In the genomic region with DNA sequence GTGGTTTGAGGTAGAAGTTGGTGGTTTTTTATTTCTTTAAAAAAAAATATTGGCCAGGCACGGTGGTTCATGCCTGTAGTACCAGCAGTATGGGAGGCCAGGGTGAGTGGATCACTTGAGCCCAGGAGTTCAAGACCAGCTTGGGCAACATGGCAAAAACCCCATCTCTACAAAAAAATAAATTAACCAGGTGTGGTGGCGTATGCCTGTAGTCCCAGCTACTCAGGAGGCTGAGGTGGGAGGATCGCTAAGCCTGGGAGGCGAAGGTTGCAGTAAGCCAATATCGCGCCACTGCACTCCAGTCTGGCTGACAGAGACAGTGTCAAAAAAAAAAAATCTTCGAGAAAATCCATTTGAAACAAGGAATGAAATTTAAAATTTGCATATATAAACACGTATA, we compare ENCODE assay signal across 18 cellular contexts. TPM values are rescaled to one million over a fixed set of nuclear protein-coding genes. Genes with fewer than 3 reads are reported as not detected.
DNase-seq lines count a peak whose midpoint lies in the region; ATAC-seq and TF ChIP-seq lines count a peak whose summit lies in the region.
"Had no signal": no experiment of that assay in that cellular context is flagged by ENCODE, and none has a peak within 500 bp of the region (broad histone marks: within the 10 kb centered on the region; RNA-seq: fewer than 3 reads in every experiment).

No MANE protein-coding gene starts in this region.

- no peaks in the 10 kb centered on the region for H3F3A ChIP-seq in neural progenitor cell (ENCODE audit: low read depth)

- peak overlapping the region; percentile 93 for H3K27ac Mint-ChIP-seq in activated CD4-positive, alpha-beta T cell treated with anti-CD3 and anti-CD28 coated beads for 36 hours
- H3K27ac Mint-ChIP-seq in activated naive CD8-positive, alpha-beta T cell treated with anti-CD3 and anti-CD28 coated beads for 36 hours, result peak overlapping the region; percentile 95
- H3K27ac Mint-ChIP-seq in neural progenitor cell, result no peak overlapping the region

- POLR2A ChIA-PET in activated CD4-positive, alpha-beta T cell treated with anti-CD3 and anti-CD28 coated beads for 36 hours (lab: Charles Lee), result interaction anchor here (0.7 to 4.4 kb wide), 6 partner anchors 10 to 171 kb away, joined by 3 to 39 read pairs (median 8); a partner anchor contains a TSS

- TF ChIP-seq CTCF in Peyer's patch (IDR thresholded peaks at IDR 0.05), result no peak
- TF ChIP-seq CTCF in sigmoid colon (IDR thresholded peaks at IDR 0.05), result no peak
- TF ChIP-seq CTCF in neural progenitor cell (IDR thresholded peaks at IDR 0.05), result no peak

- H3K9me3 Mint-ChIP-seq in activated CD4-positive, alpha-beta T cell treated with anti-CD3 and anti-CD28 coated beads for 36 hours (ENCODE audit: low read depth), result no peaks in the 10 kb centered on the region
- peaks cover 3% of the 10 kb centered on the region for H3K9me3 Mint-ChIP-seq in activated naive CD8-positive, alpha-beta T cell treated with anti-CD3 and anti-CD28 coated beads for 36 hours
- H3K9me3 Mint-ChIP-seq in neural progenitor cell, result peaks cover 5% of the 10 kb centered on the region

- WGBS in sigmoid colon, 2 donors, result 85 to 91% methylated on average over 8 of the region's 8 CpGs

- no peaks in the 10 kb centered on the region for H3K27me3 Mint-ChIP-seq in activated CD4-positive, alpha-beta T cell treated with anti-CD3 and anti-CD28 coated beads for 36 hours
- H3K27me3 Mint-ChIP-seq in activated naive CD8-positive, alpha-beta T cell treated with anti-CD3 and anti-CD28 coated beads for 36 hours, result peaks cover 4% of the 10 kb centered on the region
- H3K27me3 Mint-ChIP-seq in neural progenitor cell (ENCODE audit: insufficient read depth, low read depth), result peaks cover 9% of the 10 kb centered on the region

- H3K79me2 ChIP-seq in neural progenitor cell (ENCODE audit: low read depth), result no peaks in the 10 kb centered on the region

- peaks cover 0 to 7% (median 0%) of the 10 kb centered on the region in 4 donors for H3K4me1 ChIP-seq in Peyer's patch
- H3K4me1 ChIP-seq in sigmoid colon, result no peaks in the 10 kb centered on the region
- no peaks in the 10 kb centered on the region for H3K4me1 ChIP-seq in neural progenitor cell

- peak overlapping the region; percentile 91 for H3K4me3 Mint-ChIP-seq in activated CD4-positive, alpha-beta T cell treated with anti-CD3 and anti-CD28 coated beads for 36 hours
- peak overlapping the region; percentile 91 for H3K4me3 Mint-ChIP-seq in activated naive CD8-positive, alpha-beta T cell treated with anti-CD3 and anti-CD28 coated beads for 36 hours
- H3K4me3 Mint-ChIP-seq in neural progenitor cell, result no peak overlapping the region

- TF ChIP-seq POLR2A in Peyer's patch (IDR thresholded peaks at IDR 0.05) (no peak), sigmoid colon (IDR thresholded peaks at IDR 0.05) (no peak)

- no peaks in the 10 kb centered on the region for H3K9me3 ChIP-seq in Peyer's patch
- H3K9me3 ChIP-seq in sigmoid colon, result no peaks in the 10 kb centered on the region
- no peaks in the 10 kb centered on the region for H3K9me3 ChIP-seq in neural progenitor cell (ENCODE audit: low read depth)
- H3K9me3 ChIP-seq: esophagus muscularis mucosa, heart left ventricle, mucosa of descending colon, ovary had no signal

- ATAC-seq in activated CD4-positive, alpha-beta T cell treated with anti-CD3 and anti-CD28 coated beads for 36 hours, result no peak
- ATAC-seq in HG03354 (IDR thresholded peaks at IDR 0.05; ENCODE audit: poor library complexity, severe bottlenecking, unreplicated experiment) (no peak), GM18520 (IDR thresholded peaks at IDR 0.05; ENCODE audit: unreplicated experiment) (no peak)
- ATAC-seq: heart left ventricle had no signal

- intact Hi-C loops in activated CD4-positive, alpha-beta T cell treated with anti-CD3 and anti-CD28 coated beads for 36 hours (cut with DNase I, micrococcal nuclease), result no loop called here
- intact Hi-C loops in sigmoid colon (cut with DNase I), result no loop called here

- H3K27me3 ChIP-seq in Peyer's patch (no peaks in the 10 kb centered on the region), sigmoid colon (no peaks in the 10 kb centered on the region), neural progenitor cell (no peaks in the 10 kb centered on the region)
- H3K27me3 ChIP-seq: heart left ventricle, ovary had no signal

- no peak overlapping the region for H3K4me2 ChIP-seq in neural progenitor cell

- DNase-seq in activated CD4-positive, alpha-beta T cell treated with anti-CD3 and anti-CD28 coated beads for 36 hours, result no peak
- no peak for DNase-seq in activated CD4-positive, alpha-beta T cell treated with anti-CD3 and anti-CD28 coated beads for 4 hours
- DNase-seq in Peyer's patch (peak in 2 of 3 donors; percentile 18 to 40), sigmoid colon (peak; percentile 5), neural progenitor cell (ENCODE audit: low spot score) (no peak)
- no peak for DNase-seq in activated naive CD8-positive, alpha-beta T cell treated with anti-CD3 and anti-CD28 coated beads for 36 hours
- DNase-seq: 8988T, EL, kidney, mucosa of descending colon, small intestine had no signal

- H3K36me3 Mint-ChIP-seq in activated CD4-positive, alpha-beta T cell treated with anti-CD3 and anti-CD28 coated beads for 36 hours (ENCODE audit: low read depth), result peaks cover 63% of the 10 kb centered on the region
- peaks cover 65% of the 10 kb centered on the region for H3K36me3 Mint-ChIP-seq in activated naive CD8-positive, alpha-beta T cell treated with anti-CD3 and anti-CD28 coated beads for 36 hours
- no peaks in the 10 kb centered on the region for H3K36me3 Mint-ChIP-seq in neural progenitor cell

- no peak overlapping the region for H3K9ac ChIP-seq in neural progenitor cell

- no peak for TF ChIP-seq EP300 in sigmoid colon (IDR thresholded peaks at IDR 0.05)

- H4K20me1 ChIP-seq in neural progenitor cell (ENCODE audit: low read depth), result no peaks in the 10 kb centered on the region

- H3K27ac ChIP-seq in Peyer's patch, result peak overlapping the region in 1 of 4 donors; percentile 78
- H3K27ac ChIP-seq in sigmoid colon, result no peak overlapping the region
- H3K27ac ChIP-seq in neural progenitor cell, result no peak overlapping the region
- H3K27ac ChIP-seq: esophagus muscularis mucosa, ovary had no signal

- peaks cover 55% of the 10 kb centered on the region for H3K4me1 Mint-ChIP-seq in activated CD4-positive, alpha-beta T cell treated with anti-CD3 and anti-CD28 coated beads for 36 hours
- H3K4me1 Mint-ChIP-seq in activated naive CD8-positive, alpha-beta T cell treated with anti-CD3 and anti-CD28 coated beads for 36 hours, result peaks cover 58% of the 10 kb centered on the region
- peaks cover 4% of the 10 kb centered on the region for H3K4me1 Mint-ChIP-seq in neural progenitor cell

- no peak overlapping the region for H2AFZ ChIP-seq in neural progenitor cell (replicated peaks)

- H3K4me3 ChIP-seq in Peyer's patch (peak overlapping the region; percentile 17 to 49 (median 42)), sigmoid colon (no peak overlapping the region), neural progenitor cell (no peak overlapping the region)
- H3K4me3 ChIP-seq: mucosa of descending colon, ovary had no signal

- CTCF ChIA-PET in activated CD4-positive, alpha-beta T cell treated with anti-CD3 and anti-CD28 coated beads for 36 hours (lab: Charles Lee), result interaction anchor here (0.6 to 4.9 kb wide), 7 partner anchors 10 to 286 kb away, joined by 3 to 33 read pairs (median 5); no protein-coding TSS in a partner anchor

- H3K36me3 ChIP-seq in Peyer's patch (no peaks in the 10 kb centered on the region), sigmoid colon (no peaks in the 10 kb centered on the region), neural progenitor cell (no peaks in the 10 kb centered on the region)
- H3K36me3 ChIP-seq: esophagus muscularis mucosa, heart left ventricle, ovary had no signal

RNA-seq across cellular contexts. Expression of a gene that starts 1.1 kb away (rescaled TPM):
- total RNA-seq in activated CD4-positive, alpha-beta T cell treated with anti-CD3 and anti-CD28 coated beads for 36 hours, result 100 to 1,000 TPM; 659 to 980 TPM
- total RNA-seq in Peyer's patch (10 to 100 TPM in 1 of 4 donors, 1 to 10 TPM in 2, under 1 TPM in 1; 0.70 to 16.5 (median 1.9) TPM), sigmoid colon (1 to 10 TPM in 2 of 4 donors, under 1 TPM in 1, not detected in 1; 0.99 to 9.0 (median 2.5) TPM), neural progenitor cell (ENCODE audit: low replicate concordance) (not detected in 2 replicates)
- total RNA-seq in activated naive CD8-positive, alpha-beta T cell treated with anti-CD3 and anti-CD28 coated beads for 36 hours, result 100 to 1,000 TPM; 680 to 698 TPM
- polyA plus RNA-seq in sigmoid colon, result 10 to 100 TPM in 1 of 3 donors, 1 to 10 TPM in 1, under 1 TPM in 1; 0.60 to 14.0 (median 6.9) TPM
- total RNA-seq: HT1080, temporal lobe had no signal

RNA-seq across cellular contexts. Expression of a gene that starts 27.8 kb away (rescaled TPM):
- 100 to 1,000 TPM; 206 to 246 TPM for total RNA-seq in activated CD4-positive, alpha-beta T cell treated with anti-CD3 and anti-CD28 coated beads for 36 hours
- total RNA-seq in Peyer's patch (100 to 1,000 TPM in 2 of 4 donors, 10 to 100 TPM in 2; 66.4 to 166 (median 101) TPM), sigmoid colon (10 to 100 TPM; 50.8 to 63.1 (median 54.8) TPM), neural progenitor cell (ENCODE audit: low replicate concordance) (67.2 and 73.6 TPM in 2 replicates)
- total RNA-seq in activated naive CD8-positive, alpha-beta T cell treated with anti-CD3 and anti-CD28 coated beads for 36 hours, result 100 to 1,000 TPM; 337 to 355 TPM
- 10 to 100 TPM; 32.8 to 74.2 (median 40.2) TPM for polyA plus RNA-seq in sigmoid colon

Comparison
In these comparisons a context has a peak if more than half of its experiments do, and no peak if none do; other contexts are left out.
1. DNase-seq: peak in Peyer's patch (2 of 3) and sigmoid colon (single experiment); none in activated CD4-positive, alpha-beta T cell treated with anti-CD3 and anti-CD28 coated beads for 36 hours (single experiment), activated CD4-positive, alpha-beta T cell treated with anti-CD3 and anti-CD28 coated beads for 4 hours (0 of 2), activated naive CD8-positive, alpha-beta T cell treated with anti-CD3 and anti-CD28 coated beads for 36 hours (single experiment) and neural progenitor cell (single experiment).
2. H3K4me3 ChIP-seq: peak in Peyer's patch (4 of 4); none in sigmoid colon (0 of 4) and neural progenitor cell (single experiment).
3. RNA of a gene that starts 1.1 kb away (total RNA-seq): 659 to 980 TPM in activated CD4-positive, alpha-beta T cell treated with anti-CD3 and anti-CD28 coated beads for 36 hours and 680 to 698 TPM in activated naive CD8-positive, alpha-beta T cell treated with anti-CD3 and anti-CD28 coated beads for 36 hours; 0.70 to 16.5 TPM in Peyer's patch, 0.99 to 9.0 TPM in sigmoid colon and not detected in neural progenitor cell; every median in the first group is over 10 times any median in the second.